Comparison of ENCODE assay signal across 1 cellular context in genomic region chr22:27843441-27843840, GRCh38.
TF ChIP-seq lines count a peak whose summit lies in the region.

No MANE protein-coding gene starts in this region.

TF ChIP-seq in HepG2, 621 proteins besides CTCF, POLR2A, EP300 and RAD21:
- TF ChIP-seq, protein P1, sequence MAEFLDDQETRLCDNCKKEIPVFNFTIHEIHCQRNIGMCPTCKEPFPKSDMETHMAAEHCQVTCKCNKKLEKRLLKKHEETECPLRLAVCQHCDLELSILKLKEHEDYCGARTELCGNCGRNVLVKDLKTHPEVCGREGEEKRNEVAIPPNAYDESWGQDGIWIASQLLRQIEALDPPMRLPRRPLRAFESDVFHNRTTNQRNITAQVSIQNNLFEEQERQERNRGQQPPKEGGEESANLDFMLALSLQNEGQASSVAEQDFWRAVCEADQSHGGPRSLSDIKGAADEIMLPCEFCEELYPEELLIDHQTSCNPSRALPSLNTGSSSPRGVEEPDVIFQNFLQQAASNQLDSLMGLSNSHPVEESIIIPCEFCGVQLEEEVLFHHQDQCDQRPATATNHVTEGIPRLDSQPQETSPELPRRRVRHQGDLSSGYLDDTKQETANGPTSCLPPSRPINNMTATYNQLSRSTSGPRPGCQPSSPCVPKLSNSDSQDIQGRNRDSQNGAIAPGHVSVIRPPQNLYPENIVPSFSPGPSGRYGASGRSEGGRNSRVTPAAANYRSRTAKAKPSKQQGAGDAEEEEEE (CRISPR knock-in tag; IDR thresholded peaks at IDR 0.05; ENCODE audit: borderline replicate concordance): no peak
- TF ChIP-seq ATM (IDR thresholded peaks at IDR 0.05; ENCODE audit: borderline replicate concordance) (no peak), ZKSCAN1 (IDR thresholded peaks at IDR 0.05; ENCODE audit: low read length) (no peak), SOX6 (IDR thresholded peaks at IDR 0.05) (no peak), SOX6 (CRISPR knock-in tag; IDR thresholded peaks at IDR 0.05) (no peak), ZNF577 (CRISPR knock-in tag; IDR thresholded peaks at IDR 0.05; ENCODE audit: borderline replicate concordance, low read depth) (no peak), NFE2 (CRISPR knock-in tag; IDR thresholded peaks at IDR 0.05) (no peak), AKNA (CRISPR knock-in tag; IDR thresholded peaks at IDR 0.05; ENCODE audit: borderline replicate concordance) (no peak), NCOR1 (IDR thresholded peaks at IDR 0.05; ENCODE audit: borderline replicate concordance, low read length) (no peak), ZNF564 (CRISPR knock-in tag; IDR thresholded peaks at IDR 0.05) (no peak), SP4 (CRISPR knock-in tag; IDR thresholded peaks at IDR 0.05) (no peak)
- TF ChIP-seq, protein P2, sequence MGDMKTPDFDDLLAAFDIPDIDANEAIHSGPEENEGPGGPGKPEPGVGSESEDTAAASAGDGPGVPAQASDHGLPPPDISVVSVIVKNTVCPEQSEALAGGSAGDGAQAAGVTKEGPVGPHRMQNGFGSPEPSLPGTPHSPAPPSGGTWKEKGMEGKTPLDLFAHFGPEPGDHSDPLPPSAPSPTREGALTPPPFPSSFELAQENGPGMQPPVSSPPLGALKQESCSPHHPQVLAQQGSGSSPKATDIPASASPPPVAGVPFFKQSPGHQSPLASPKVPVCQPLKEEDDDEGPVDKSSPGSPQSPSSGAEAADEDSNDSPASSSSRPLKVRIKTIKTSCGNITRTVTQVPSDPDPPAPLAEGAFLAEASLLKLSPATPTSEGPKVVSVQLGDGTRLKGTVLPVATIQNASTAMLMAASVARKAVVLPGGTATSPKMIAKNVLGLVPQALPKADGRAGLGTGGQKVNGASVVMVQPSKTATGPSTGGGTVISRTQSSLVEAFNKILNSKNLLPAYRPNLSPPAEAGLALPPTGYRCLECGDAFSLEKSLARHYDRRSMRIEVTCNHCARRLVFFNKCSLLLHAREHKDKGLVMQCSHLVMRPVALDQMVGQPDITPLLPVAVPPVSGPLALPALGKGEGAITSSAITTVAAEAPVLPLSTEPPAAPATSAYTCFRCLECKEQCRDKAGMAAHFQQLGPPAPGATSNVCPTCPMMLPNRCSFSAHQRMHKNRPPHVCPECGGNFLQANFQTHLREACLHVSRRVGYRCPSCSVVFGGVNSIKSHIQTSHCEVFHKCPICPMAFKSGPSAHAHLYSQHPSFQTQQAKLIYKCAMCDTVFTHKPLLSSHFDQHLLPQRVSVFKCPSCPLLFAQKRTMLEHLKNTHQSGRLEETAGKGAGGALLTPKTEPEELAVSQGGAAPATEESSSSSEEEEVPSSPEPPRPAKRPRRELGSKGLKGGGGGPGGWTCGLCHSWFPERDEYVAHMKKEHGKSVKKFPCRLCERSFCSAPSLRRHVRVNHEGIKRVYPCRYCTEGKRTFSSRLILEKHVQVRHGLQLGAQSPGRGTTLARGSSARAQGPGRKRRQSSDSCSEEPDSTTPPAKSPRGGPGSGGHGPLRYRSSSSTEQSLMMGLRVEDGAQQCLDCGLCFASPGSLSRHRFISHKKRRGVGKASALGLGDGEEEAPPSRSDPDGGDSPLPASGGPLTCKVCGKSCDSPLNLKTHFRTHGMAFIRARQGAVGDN (CRISPR knock-in tag; IDR thresholded peaks at IDR 0.05): no peak
